Comparison of ENCODE assay signal across 8 cellular contexts in genomic region chr7:17530741-17531417, GRCh38.
DNase-seq lines count a peak whose midpoint lies in the region; ATAC-seq and TF ChIP-seq lines count a peak whose summit lies in the region.

No MANE protein-coding gene starts in this region.

- H3K9me3 Mint-ChIP-seq in chondrocyte (ENCODE audit: low read depth), result peaks cover 10% of the 10 kb centered on the region
- H3K9me3 Mint-ChIP-seq in T-helper 2 cell treated with Interferon-gamma antibody and Interleukin-4, amounts not matched to agents 5 μg/mL and 100 μg/mL, for 36 hours, result no peaks in the 10 kb centered on the region

- H3K4me3 ChIP-seq in AG09309 (ENCODE audit: control insufficient read depth, low read depth, low read length), result no peak overlapping the region
- no peak overlapping the region for H3K4me3 ChIP-seq in smooth muscle cell
- no peak overlapping the region for H3K4me3 ChIP-seq in ovary
- H3K4me3 ChIP-seq in MG63, result no peak overlapping the region

- ATAC-seq in GM18873 (IDR thresholded peaks at IDR 0.05; ENCODE audit: low FRiP score, unreplicated experiment), result peak; percentile 55

- 73% methylated on average over 5 of the region's 5 CpGs for WGBS in smooth muscle cell (ENCODE audit: low lambda C conversion rate)
- 57 to 61% (median 58%) methylated on average over 5 of the region's 5 CpGs for WGBS in ovary, 3 donors

- H3K9me3 ChIP-seq in smooth muscle cell (replicated peaks; ENCODE audit: low read depth) (no peaks in the 10 kb centered on the region), ovary (no peaks in the 10 kb centered on the region), MG63 (no peaks in the 10 kb centered on the region)

- H4K20me1 ChIP-seq in smooth muscle cell (ENCODE audit: low read depth), result no peaks in the 10 kb centered on the region

- H3K9ac ChIP-seq in smooth muscle cell (ENCODE audit: low read depth), result no peak overlapping the region

- H3K27ac ChIP-seq in smooth muscle cell (ENCODE audit: low read depth) (peak overlapping the region; percentile 89), ovary (no peak overlapping the region)

- TF ChIP-seq CTCF in AG09309 (IDR thresholded peaks at IDR 0.05; ENCODE audit: control insufficient read depth, insufficient read depth, low read depth, low read length, missing control alignments), result peak; percentile 12
- TF ChIP-seq CTCF in chondrocyte (IDR thresholded peaks at IDR 0.05), result peak; percentile 71
- TF ChIP-seq CTCF in smooth muscle cell (IDR thresholded peaks at IDR 0.05; ENCODE audit: borderline replicate concordance, insufficient read depth, poor library complexity, severe bottlenecking), result no peak
- no peak for TF ChIP-seq CTCF in ovary (IDR thresholded peaks at IDR 0.05)

- H3F3A ChIP-seq in smooth muscle cell (ENCODE audit: low read depth), result peaks cover 15% of the 10 kb centered on the region

- no peaks in the 10 kb centered on the region for H3K79me2 ChIP-seq in smooth muscle cell (ENCODE audit: low read depth)

- TF ChIP-seq POLR2A in ovary (IDR thresholded peaks at IDR 0.05), result no peak

- H3K4me3 Mint-ChIP-seq in chondrocyte (ENCODE audit: unreplicated experiment), result no peak overlapping the region
- H3K4me3 Mint-ChIP-seq in T-helper 2 cell treated with Interferon-gamma antibody and Interleukin-4, amounts not matched to agents 5 μg/mL and 100 μg/mL, for 36 hours, result no peak overlapping the region

- H3K27me3 ChIP-seq in smooth muscle cell (ENCODE audit: low read depth) (no peaks in the 10 kb centered on the region), ovary (no peaks in the 10 kb centered on the region), MG63 (no peaks in the 10 kb centered on the region)

- no peak for TF ChIP-seq EP300 in ovary (IDR thresholded peaks at IDR 0.05)

- peak overlapping the region; percentile 52 for H3K27ac Mint-ChIP-seq in chondrocyte (ENCODE audit: unreplicated experiment)
- no peak overlapping the region for H3K27ac Mint-ChIP-seq in T-helper 2 cell treated with Interferon-gamma antibody and Interleukin-4, amounts not matched to agents 5 μg/mL and 100 μg/mL, for 36 hours

- peaks cover 6% of the 10 kb centered on the region for H3K4me1 ChIP-seq in smooth muscle cell (ENCODE audit: low read depth)
- H3K4me1 ChIP-seq in ovary (ENCODE audit: insufficient read depth), result peaks cover 3% of the 10 kb centered on the region

- H2AFZ ChIP-seq in smooth muscle cell (ENCODE audit: low read depth), result no peak overlapping the region

- DNase-seq in AG09309 (ENCODE audit: low read depth) (no peak), HT-29 (ENCODE audit: low spot score) (peak; percentile 24), chondrocyte (ENCODE audit: low spot score) (no peak), smooth muscle cell (lab: John Stamatoyannopoulos, UW; ENCODE audit: unreplicated experiment) (no peak), ovary (no peak), MG63 (no peak)
- DNase-seq in T-helper 2 cell treated with Interferon-gamma antibody and Interleukin-4, amounts not matched to agents 5 μg/mL and 100 μg/mL, for 36 hours (ENCODE audit: low spot score), result no peak

- H3K4me2 ChIP-seq in smooth muscle cell, result peak overlapping the region; percentile 5

- H3K36me3 ChIP-seq in smooth muscle cell (ENCODE audit: low read depth), result no peaks in the 10 kb centered on the region
- H3K36me3 ChIP-seq in ovary, result no peaks in the 10 kb centered on the region
- H3K36me3 ChIP-seq in MG63, result no peaks in the 10 kb centered on the region

- H3K27me3 Mint-ChIP-seq in chondrocyte (ENCODE audit: low read depth), result no peaks in the 10 kb centered on the region
- H3K27me3 Mint-ChIP-seq in T-helper 2 cell treated with Interferon-gamma antibody and Interleukin-4, amounts not matched to agents 5 μg/mL and 100 μg/mL, for 36 hours (ENCODE audit: low read depth), result peaks cover 8% of the 10 kb centered on the region

- peaks cover 60% of the 10 kb centered on the region for H3K4me1 Mint-ChIP-seq in chondrocyte (ENCODE audit: low read depth)
- peaks cover 12% of the 10 kb centered on the region for H3K4me1 Mint-ChIP-seq in T-helper 2 cell treated with Interferon-gamma antibody and Interleukin-4, amounts not matched to agents 5 μg/mL and 100 μg/mL, for 36 hours (ENCODE audit: low read depth)

- H3K36me3 Mint-ChIP-seq in chondrocyte (ENCODE audit: low read depth), result no peaks in the 10 kb centered on the region
- no peaks in the 10 kb centered on the region for H3K36me3 Mint-ChIP-seq in T-helper 2 cell treated with Interferon-gamma antibody and Interleukin-4, amounts not matched to agents 5 μg/mL and 100 μg/mL, for 36 hours (ENCODE audit: low read depth)

- intact Hi-C loops in ovary (cut with DNase I), result no loop called here

Comparison
In these comparisons a context has a peak if more than half of its experiments do, and no peak if none do; other contexts are left out.
1. CTCF ChIP-seq: peak in AG09309 (single experiment) and chondrocyte (single experiment); none in smooth muscle cell (single experiment) and ovary (0 of 3).